ENCODE assay signal across 8 cellular contexts in the genomic region with DNA sequence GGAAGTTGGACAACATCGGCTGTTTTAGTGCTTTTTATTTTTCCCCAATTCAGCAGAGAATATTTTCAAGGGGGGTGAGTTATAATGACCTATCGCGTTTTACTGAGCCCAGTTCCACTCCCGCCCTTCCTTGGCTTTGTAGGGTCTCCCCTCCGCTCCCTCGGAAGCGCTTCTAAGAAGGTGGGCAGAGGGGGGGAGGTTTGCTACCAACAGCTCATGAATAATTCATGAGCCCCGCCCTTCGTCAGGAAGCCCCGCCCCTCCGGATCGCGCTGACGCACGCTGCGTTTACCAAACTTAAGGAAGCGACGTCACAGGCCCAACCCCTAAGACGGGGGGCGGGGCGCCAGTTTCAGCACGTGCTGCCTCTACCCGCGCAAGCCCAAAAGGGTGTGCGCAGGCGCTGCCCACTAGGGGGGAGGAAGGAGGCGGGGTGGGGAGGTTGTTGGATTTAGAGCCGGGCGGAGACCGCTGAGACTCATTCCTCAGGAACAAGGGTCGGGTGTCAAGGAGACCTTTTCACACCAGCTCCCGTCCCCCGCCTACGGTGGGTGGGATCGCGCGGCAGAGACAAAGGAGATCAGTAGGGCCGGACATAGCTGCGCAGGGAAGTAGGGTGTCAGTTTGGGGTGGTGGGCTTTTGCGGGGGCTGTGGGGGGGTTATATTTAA. TPM values are rescaled to one million over a fixed set of nuclear protein-coding genes. Genes with fewer than 3 reads are reported as not detected.
DNase-seq lines count a peak whose midpoint lies in the region; ATAC-seq, FAIRE-seq and TF ChIP-seq lines count a peak whose summit lies in the region.

No MANE protein-coding gene starts in this region.

- peak; percentile 85 for FAIRE-seq in pancreas (lab: Jason Lieb, UNC)

- H3K36me3 ChIP-seq in cardiac muscle cell = peaks cover 6% of the 10 kb centered on the region
- peaks cover 0 to 12% (median 0%) of the 10 kb centered on the region in 3 donors for H3K36me3 ChIP-seq in pancreas
- peaks cover 11 to 24% (median 21%) of the 10 kb centered on the region in 3 donors for H3K36me3 ChIP-seq in tibial artery

- H3K4me3 ChIP-seq in cardiac muscle cell (peak overlapping the region; percentile 77), pancreas (peak overlapping the region; percentile 55 to 98 (median 71)), tibial artery (peak overlapping the region; percentile 83 to 94)

- ATAC-seq in HG02763 (IDR thresholded peaks at IDR 0.05; ENCODE audit: unreplicated experiment) = peak; percentile 49
- ATAC-seq in pancreas = peak; percentile 80 to 87 (median 82)

- H3K27me3 ChIP-seq in cardiac muscle cell (no peaks in the 10 kb centered on the region), pancreas (no peaks in the 10 kb centered on the region), tibial artery (no peaks in the 10 kb centered on the region)

- H3K9me3 ChIP-seq in cardiac muscle cell (ENCODE audit: low read depth) (no peaks in the 10 kb centered on the region), pancreas (no peaks in the 10 kb centered on the region), tibial artery (no peaks in the 10 kb centered on the region)

- no peak for TF ChIP-seq CTCF in cardiac muscle cell (IDR thresholded peaks at IDR 0.05; ENCODE audit: low read depth, low read length)
- peak in 2 of 4 donors; percentile 15 to 26 for TF ChIP-seq CTCF in pancreas (IDR thresholded peaks at IDR 0.05)
- peak; percentile 24 to 59 for TF ChIP-seq CTCF in tibial artery (IDR thresholded peaks at IDR 0.05)

- intact Hi-C loops in pancreas (cut with DNase I) = no loop called here
- intact Hi-C loops in tibial artery (cut with DNase I; ENCODE audit: low total_unique reads) = loop anchor here (10.0 kb wide), 1 partner anchor 414 kb away; a partner anchor contains a TSS

- peak; percentile 64 for TF ChIP-seq POLR2A in GM10847 (IDR thresholded peaks at IDR 0.05; ENCODE audit: extremely low read depth, insufficient read length)

- peak overlapping the region; percentile 93 for H3K27ac ChIP-seq in adipose tissue (ENCODE audit: low read depth, low read length)
- peak overlapping the region; percentile 100 for H3K27ac ChIP-seq in cardiac muscle cell
- H3K27ac ChIP-seq in pancreas = peak overlapping the region; percentile 97 to 100 (median 98)
- peak overlapping the region; percentile 99 to 100 for H3K27ac ChIP-seq in tibial artery

- peak; percentile 99 for DNase-seq in NCI-H1436 (lab: John Stamatoyannopoulos, UW)
- DNase-seq in SW480 (ENCODE audit: low spot score) = peak; percentile 100
- DNase-seq in cardiac muscle cell (ENCODE audit: low read depth in 1 of 2, low spot score in 1 of 2) = peak; percentile 100
- peak; percentile 100 for DNase-seq in pancreas
- DNase-seq in tibial artery = peak; percentile 100

- H3K4me1 ChIP-seq in cardiac muscle cell (ENCODE audit: low read depth) = peaks cover 22% of the 10 kb centered on the region
- H3K4me1 ChIP-seq in pancreas = peaks cover 0 to 17% (median 0%) of the 10 kb centered on the region in 3 donors
- H3K4me1 ChIP-seq in tibial artery = peaks cover 0 to 40% (median 26%) of the 10 kb centered on the region in 4 donors

- WGBS in adipose tissue, 3 donors = 0 to 1% (median 0%) methylated on average over 39 to 40 of the region's 40 CpGs
- 0 to 1% methylated on average over 38 to 40 of the region's 40 CpGs for WGBS in pancreas, 2 donors

RNA-seq across cellular contexts. Expression of a gene that starts 0.5 kb away (rescaled TPM):
- 10 to 100 TPM; 12.9 to 33.4 (median 20.5) TPM for polyA plus RNA-seq in adipose tissue
- 28.5 and 41.7 TPM in 2 replicates for total RNA-seq in cardiac muscle cell
- polyA plus RNA-seq in cardiac muscle cell = 21.5 and 27.0 TPM in 2 replicates
- 10 to 100 TPM; 11.1 to 17.5 (median 15.2) TPM for total RNA-seq in pancreas
- polyA plus RNA-seq in pancreas = 10 to 100 TPM; 18.0 to 20.7 TPM

RNA-seq across cellular contexts. Expression of a gene that starts 0.6 kb away (rescaled TPM):
- polyA plus RNA-seq in adipose tissue (1 to 10 TPM; 3.5 to 9.6 (median 5.5) TPM), cardiac muscle cell (13.0 and 18.0 TPM in 2 replicates), pancreas (10 to 100 TPM in 1 of 2 donors, 1 to 10 TPM in 1; 8.0 to 18.9 TPM)
- total RNA-seq in cardiac muscle cell (7.9 and 8.1 TPM in 2 replicates), pancreas (1 to 10 TPM; 1.6 to 3.0 (median 2.0) TPM)

RNA-seq across cellular contexts. Expression of a gene that starts 7.2 kb away (rescaled TPM):
- 10 to 100 TPM; 14.2 to 24.4 (median 21.1) TPM for polyA plus RNA-seq in adipose tissue
- total RNA-seq in cardiac muscle cell = 51.5 and 81.5 TPM in 2 replicates
- polyA plus RNA-seq in cardiac muscle cell = 78.7 and 108 TPM in 2 replicates
- total RNA-seq in pancreas = 10 to 100 TPM; 10.8 to 18.9 (median 14.5) TPM
- polyA plus RNA-seq in pancreas = 10 to 100 TPM; 60.4 to 65.8 TPM

RNA-seq across cellular contexts. Expression of a gene that starts 35.0 kb away (rescaled TPM):
- polyA plus RNA-seq in adipose tissue (under 1 TPM in 2 of 3 donors, not detected in 1; 0.13 to 0.28 TPM), cardiac muscle cell (0.79 and 1.2 TPM in 2 replicates), pancreas (under 1 TPM; 0.34 to 0.68 TPM)
- total RNA-seq in cardiac muscle cell (0.28 and 1.6 TPM in 2 replicates), pancreas (under 1 TPM in 2 of 6 donors, not detected in 4; 0.24 to 0.28 TPM)

RNA-seq across cellular contexts. Expression of a gene that starts 49.9 kb away (rescaled TPM):
- 10 to 100 TPM; 20.6 to 49.0 (median 27.0) TPM for polyA plus RNA-seq in adipose tissue
- total RNA-seq in cardiac muscle cell = 103 and 133 TPM in 2 replicates
- 91.9 and 138 TPM in 2 replicates for polyA plus RNA-seq in cardiac muscle cell
- 10 to 100 TPM; 17.4 to 36.8 (median 19.8) TPM for total RNA-seq in pancreas
- 10 to 100 TPM; 37.1 to 44.6 TPM for polyA plus RNA-seq in pancreas

Comparison
In these comparisons a context has a peak if more than half of its experiments do, and no peak if none do; other contexts are left out.
1. Peak in every context shown above with its lines: DNase-seq, ATAC-seq, H3K4me3 ChIP-seq and H3K27ac ChIP-seq.